19 cellular contexts compared by ENCODE assay signal in genomic region chr19:51548891-51549305, GRCh38. TPM values are rescaled to one million over a fixed set of nuclear protein-coding genes. Genes with fewer than 3 reads are reported as not detected.
DNase-seq lines count a peak whose midpoint lies in the region; ATAC-seq, FAIRE-seq and TF ChIP-seq lines count a peak whose summit lies in the region.
"Had no signal": no experiment of that assay in that cellular context is flagged by ENCODE, and none has a peak within 500 bp of the region (broad histone marks: within the 10 kb centered on the region; RNA-seq: fewer than 3 reads in every experiment).

No MANE protein-coding gene starts in this region.

- peak overlapping the region; percentile 61 for H3K27ac Mint-ChIP-seq in activated CD4-positive, alpha-beta memory T cell treated with anti-CD3 and anti-CD28 coated beads, Interleukin-2, amount 10 ng/mL, durations not matched to agents 7 days and 5 days
- no peak overlapping the region for H3K27ac Mint-ChIP-seq in activated CD4-positive, alpha-beta memory T cell treated with anti-CD3 and anti-CD28 coated beads for 36 hours
- H3K27ac Mint-ChIP-seq in central memory CD8-positive, alpha-beta T cell (ENCODE audit: low read depth) = no peak overlapping the region
- H3K27ac Mint-ChIP-seq in stimulated activated naive B cell treated with anti-CD40 and anti-IgM and Interleukin-4, amounts not matched to agents 10 μg/mL and 1 μg/mL and 100 μg/mL, for 72 hours = peak overlapping the region; percentile 68

- H3K4me3 Mint-ChIP-seq in activated CD4-positive, alpha-beta memory T cell treated with anti-CD3 and anti-CD28 coated beads, Interleukin-2, amount 10 ng/mL, durations not matched to agents 7 days and 5 days = no peak overlapping the region
- H3K4me3 Mint-ChIP-seq in activated CD4-positive, alpha-beta memory T cell treated with anti-CD3 and anti-CD28 coated beads for 36 hours = no peak overlapping the region
- peak overlapping the region; percentile 9 for H3K4me3 Mint-ChIP-seq in central memory CD8-positive, alpha-beta T cell
- H3K4me3 Mint-ChIP-seq in stimulated activated naive B cell treated with anti-CD40 and anti-IgM and Interleukin-4, amounts not matched to agents 10 μg/mL and 1 μg/mL and 100 μg/mL, for 72 hours = peak overlapping the region; percentile 74 to 81

- CTCF ChIA-PET in activated CD4-positive, alpha-beta memory T cell treated with anti-CD3 and anti-CD28 coated beads, Interleukin-2, amount 10 ng/mL, durations not matched to agents 7 days and 5 days (lab: Charles Lee) = interaction anchor here (1.8 kb wide), 1 partner anchor 108 kb away, joined by 7 read pairs; no protein-coding TSS in a partner anchor
- CTCF ChIA-PET in activated CD4-positive, alpha-beta memory T cell treated with anti-CD3 and anti-CD28 coated beads for 36 hours (lab: Charles Lee) = no interaction called here
- CTCF ChIA-PET in GM10248 (lab: Yijun Ruan, JAX) = interaction anchor here (1.2 kb wide), 1 partner anchor 13 kb away, joined by 3 read pairs; no protein-coding TSS in a partner anchor

- no peaks in the 10 kb centered on the region for H3K9me3 Mint-ChIP-seq in activated CD4-positive, alpha-beta memory T cell treated with anti-CD3 and anti-CD28 coated beads, Interleukin-2, amount 10 ng/mL, durations not matched to agents 7 days and 5 days
- no peaks in the 10 kb centered on the region for H3K9me3 Mint-ChIP-seq in activated CD4-positive, alpha-beta memory T cell treated with anti-CD3 and anti-CD28 coated beads for 36 hours
- H3K9me3 Mint-ChIP-seq in central memory CD8-positive, alpha-beta T cell = peaks cover 6% of the 10 kb centered on the region
- H3K9me3 Mint-ChIP-seq in stimulated activated naive B cell treated with anti-CD40 and anti-IgM and Interleukin-4, amounts not matched to agents 10 μg/mL and 1 μg/mL and 100 μg/mL, for 72 hours = no peaks in the 10 kb centered on the region

- no peak for TF ChIP-seq POLR2A in GM12892 (IDR thresholded peaks at IDR 0.05; ENCODE audit: low read depth, low read length)

- peaks cover 66% of the 10 kb centered on the region for H3K4me1 Mint-ChIP-seq in activated CD4-positive, alpha-beta memory T cell treated with anti-CD3 and anti-CD28 coated beads, Interleukin-2, amount 10 ng/mL, durations not matched to agents 7 days and 5 days
- H3K4me1 Mint-ChIP-seq in activated CD4-positive, alpha-beta memory T cell treated with anti-CD3 and anti-CD28 coated beads for 36 hours (ENCODE audit: low read depth) = peaks cover 9% of the 10 kb centered on the region
- H3K4me1 Mint-ChIP-seq in central memory CD8-positive, alpha-beta T cell = peaks cover 22% of the 10 kb centered on the region
- peaks cover 81 to 93% of the 10 kb centered on the region in 2 donors for H3K4me1 Mint-ChIP-seq in stimulated activated naive B cell treated with anti-CD40 and anti-IgM and Interleukin-4, amounts not matched to agents 10 μg/mL and 1 μg/mL and 100 μg/mL, for 72 hours

- DNase-seq in activated CD4-positive, alpha-beta memory T cell treated with anti-CD3 and anti-CD28 coated beads, Interleukin-2, amount 10 ng/mL, durations not matched to agents 7 days and 5 days = no peak
- DNase-seq in activated CD4-positive, alpha-beta memory T cell treated with anti-CD3 and anti-CD28 coated beads for 36 hours = no peak
- no peak for DNase-seq in GM12892 (ENCODE audit: insufficient read length)
- no peak for DNase-seq in central memory CD8-positive, alpha-beta T cell (ENCODE audit: low spot score in 2 of 2)
- no peak for DNase-seq in stimulated activated naive B cell treated with anti-CD40 and anti-IgM and Interleukin-4, amounts not matched to agents 10 μg/mL and 1 μg/mL and 100 μg/mL, for 72 hours
- DNase-seq in GM10248 (ENCODE audit: extremely low spot score) = no peak
- DNase-seq in central memory CD4-positive, alpha-beta T cell = no peak
- DNase-seq: Caco-2, DMS153, EL, GOT3, KBM-7, MM.1S, NCI-H1092 treated with DMSO at 0.1 percent for 48 hours, NCI-H2081 treated with DMSO at 0.1 percent for 48 hours, NCI-H524, Right ventricle myocardium superior had no signal

- POLR2A ChIA-PET in activated CD4-positive, alpha-beta memory T cell treated with anti-CD3 and anti-CD28 coated beads, Interleukin-2, amount 10 ng/mL, durations not matched to agents 7 days and 5 days (lab: Charles Lee) = no interaction called here
- POLR2A ChIA-PET in activated CD4-positive, alpha-beta memory T cell treated with anti-CD3 and anti-CD28 coated beads for 36 hours (lab: Charles Lee) = no interaction called here
- POLR2A ChIA-PET in GM10248 (lab: Yijun Ruan, JAX) = no interaction called here

- no peak for TF ChIP-seq CTCF in GM10248 (IDR thresholded peaks at IDR 0.05; ENCODE audit: control extremely low read depth, extremely low read depth, low read depth, missing control alignments)

- intact Hi-C loops in activated CD4-positive, alpha-beta memory T cell treated with anti-CD3 and anti-CD28 coated beads for 36 hours (cut with micrococcal nuclease) = no loop called here

- peaks cover 5% of the 10 kb centered on the region for H3K36me3 Mint-ChIP-seq in activated CD4-positive, alpha-beta memory T cell treated with anti-CD3 and anti-CD28 coated beads, Interleukin-2, amount 10 ng/mL, durations not matched to agents 7 days and 5 days (ENCODE audit: low read depth)
- no peaks in the 10 kb centered on the region for H3K36me3 Mint-ChIP-seq in activated CD4-positive, alpha-beta memory T cell treated with anti-CD3 and anti-CD28 coated beads for 36 hours
- peaks cover 2% of the 10 kb centered on the region for H3K36me3 Mint-ChIP-seq in central memory CD8-positive, alpha-beta T cell (ENCODE audit: insufficient read depth)
- H3K36me3 Mint-ChIP-seq in stimulated activated naive B cell treated with anti-CD40 and anti-IgM and Interleukin-4, amounts not matched to agents 10 μg/mL and 1 μg/mL and 100 μg/mL, for 72 hours = peaks cover 0 to 2% of the 10 kb centered on the region in 2 donors

- peaks cover 24% of the 10 kb centered on the region for H3K27me3 Mint-ChIP-seq in activated CD4-positive, alpha-beta memory T cell treated with anti-CD3 and anti-CD28 coated beads, Interleukin-2, amount 10 ng/mL, durations not matched to agents 7 days and 5 days
- H3K27me3 Mint-ChIP-seq in activated CD4-positive, alpha-beta memory T cell treated with anti-CD3 and anti-CD28 coated beads for 36 hours = peaks cover 46% of the 10 kb centered on the region
- H3K27me3 Mint-ChIP-seq in central memory CD8-positive, alpha-beta T cell = peaks cover 79% of the 10 kb centered on the region
- H3K27me3 Mint-ChIP-seq in stimulated activated naive B cell treated with anti-CD40 and anti-IgM and Interleukin-4, amounts not matched to agents 10 μg/mL and 1 μg/mL and 100 μg/mL, for 72 hours = peaks cover 0 to 4% of the 10 kb centered on the region in 2 donors

- FAIRE-seq in GM12892 (lab: Jason Lieb, UNC) = peak; percentile 27
- FAIRE-seq: A204.1, RCC 7860 had no signal

- ATAC-seq in central memory CD8-positive, alpha-beta T cell (replicated peaks; ENCODE audit: extremely low read depth, poor library complexity, severe bottlenecking) = no peak
- no peak for ATAC-seq in stimulated activated naive B cell treated with anti-CD40 and anti-IgM and Interleukin-4, amounts not matched to agents 10 μg/mL and 1 μg/mL and 100 μg/mL, for 72 hours (replicated peaks)

RNA-seq across cellular contexts. Expression of gene SIGLEC6, which starts 17.4 kb away (rescaled TPM):
- total RNA-seq in activated CD4-positive, alpha-beta memory T cell treated with anti-CD3 and anti-CD28 coated beads, Interleukin-2, amount 10 ng/mL, durations not matched to agents 7 days and 5 days = under 1 TPM; 0.15 to 0.48 TPM
- total RNA-seq in activated CD4-positive, alpha-beta memory T cell treated with anti-CD3 and anti-CD28 coated beads for 36 hours = not detected
- polyA plus RNA-seq in GM12892 (2012; ENCODE audit: missing spikeins) = 1.00 TPM

RNA-seq across cellular contexts. Expression of gene ZNF175, which starts 22.2 kb away (rescaled TPM):
- 1 to 10 TPM; 5.5 to 7.1 TPM for total RNA-seq in activated CD4-positive, alpha-beta memory T cell treated with anti-CD3 and anti-CD28 coated beads, Interleukin-2, amount 10 ng/mL, durations not matched to agents 7 days and 5 days
- 1 to 10 TPM; 7.1 to 7.9 TPM for total RNA-seq in activated CD4-positive, alpha-beta memory T cell treated with anti-CD3 and anti-CD28 coated beads for 36 hours
- 5.9 TPM for polyA plus RNA-seq in GM12892 (2012; ENCODE audit: missing spikeins)

RNA-seq across cellular contexts. Expression of gene SIGLEC12, which starts 47.3 kb away (rescaled TPM):
- under 1 TPM; 0.35 to 0.43 TPM for total RNA-seq in activated CD4-positive, alpha-beta memory T cell treated with anti-CD3 and anti-CD28 coated beads, Interleukin-2, amount 10 ng/mL, durations not matched to agents 7 days and 5 days
- under 1 TPM; 0.22 to 0.24 TPM for total RNA-seq in activated CD4-positive, alpha-beta memory T cell treated with anti-CD3 and anti-CD28 coated beads for 36 hours
- polyA plus RNA-seq in GM12892 (2012; ENCODE audit: missing spikeins) = not detected
- total RNA-seq: Caco-2, Right ventricle myocardium superior had no signal

Comparison
In these comparisons a context has a peak if more than half of its experiments do, and no peak if none do; other contexts are left out.
1. H3K27ac Mint-ChIP-seq: peak in activated CD4-positive, alpha-beta memory T cell treated with anti-CD3 and anti-CD28 coated beads, Interleukin-2, amount 10 ng/mL, durations not matched to agents 7 days and 5 days (single experiment) and stimulated activated naive B cell treated with anti-CD40 and anti-IgM and Interleukin-4, amounts not matched to agents 10 μg/mL and 1 μg/mL and 100 μg/mL, for 72 hours (single experiment); none in activated CD4-positive, alpha-beta memory T cell treated with anti-CD3 and anti-CD28 coated beads for 36 hours (single experiment) and central memory CD8-positive, alpha-beta T cell (single experiment).
2. H3K4me3 Mint-ChIP-seq: peak in central memory CD8-positive, alpha-beta T cell (single experiment) and stimulated activated naive B cell treated with anti-CD40 and anti-IgM and Interleukin-4, amounts not matched to agents 10 μg/mL and 1 μg/mL and 100 μg/mL, for 72 hours (2 of 2); none in activated CD4-positive, alpha-beta memory T cell treated with anti-CD3 and anti-CD28 coated beads, Interleukin-2, amount 10 ng/mL, durations not matched to agents 7 days and 5 days (single experiment) and activated CD4-positive, alpha-beta memory T cell treated with anti-CD3 and anti-CD28 coated beads for 36 hours (single experiment).